8 cellular contexts compared by ENCODE assay signal in the genomic region with DNA sequence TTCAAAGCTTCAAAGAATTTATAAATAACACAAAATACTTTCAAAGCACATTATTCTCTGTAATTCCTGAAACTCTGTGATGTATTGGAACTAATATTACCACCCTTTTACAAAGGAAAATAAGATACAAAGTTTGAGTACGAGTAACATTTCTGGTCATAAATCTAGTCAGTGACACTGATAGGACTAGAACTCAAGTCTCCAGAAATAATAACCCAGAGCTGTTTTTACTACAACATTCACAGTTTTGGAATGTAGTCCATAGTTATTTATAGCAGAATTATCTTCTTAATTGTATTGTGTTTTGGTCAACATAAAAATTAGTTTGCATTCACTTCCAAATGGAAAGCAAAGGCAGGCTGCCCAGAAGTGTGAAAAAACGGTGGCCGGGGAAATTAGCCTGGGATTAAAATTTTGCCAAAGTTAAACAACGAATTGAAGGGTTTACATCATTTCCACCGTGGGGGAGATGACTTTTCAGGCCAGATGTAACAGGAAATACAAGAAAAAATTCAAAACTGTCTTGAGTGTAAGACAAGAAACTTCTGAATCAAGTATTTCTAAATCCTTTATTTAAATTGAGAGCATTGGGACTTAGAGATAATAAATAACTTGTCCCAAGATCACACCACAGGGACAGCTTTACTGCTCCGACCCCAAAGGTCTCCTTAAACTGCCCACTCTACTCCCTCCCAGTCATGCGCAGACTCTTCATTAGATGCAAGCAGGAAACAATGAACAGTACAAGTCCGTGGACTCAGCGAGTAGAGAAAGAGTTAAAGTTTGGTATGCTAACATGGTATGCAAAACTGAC.
DNase-seq lines count a peak whose midpoint lies in the region; ATAC-seq and TF ChIP-seq lines count a peak whose summit lies in the region.

No MANE protein-coding gene starts in this region.

- H3K27ac Mint-ChIP-seq in chondrocyte (ENCODE audit: unreplicated experiment) (peak overlapping the region; percentile 99), mesothelial cell of epicardium (peak overlapping the region; percentile 99)

- H3K27me3 Mint-ChIP-seq in chondrocyte (ENCODE audit: low read depth) (no peaks in the 10 kb centered on the region), mesothelial cell of epicardium (ENCODE audit: low read depth) (no peaks in the 10 kb centered on the region)

- H3K4me3 Mint-ChIP-seq in chondrocyte (ENCODE audit: unreplicated experiment) = peak overlapping the region; percentile 91
- peak overlapping the region; percentile 88 for H3K4me3 Mint-ChIP-seq in mesothelial cell of epicardium

- no peak for DNase-seq in DND-41
- DNase-seq in M059J (ENCODE audit: low read depth) = peak; percentile 43
- DNase-seq in chondrocyte (ENCODE audit: low spot score) = no peak
- no peak for DNase-seq in mesothelial cell of epicardium (ENCODE audit: low spot score in 2 of 2, unreplicated experiment in 2 of 2)
- no peak for DNase-seq in GDM1 (lab: John Stamatoyannopoulos, UW)
- no peak for DNase-seq in stimulated activated CD4-positive, alpha-beta T cell treated with anti-CD3 and anti-CD28 coated beads, Interleukin-4, amount 100 ng/mL, for 24 hours
- DNase-seq in NCI-H1930 (lab: John Stamatoyannopoulos, UW) = no peak

- no peaks in the 10 kb centered on the region for H3K9me3 ChIP-seq in DND-41 (ENCODE audit: insufficient read depth, low read length, severe bottlenecking)

- no peak overlapping the region for H3K27ac ChIP-seq in DND-41 (ENCODE audit: low read length)

- H3K4me1 Mint-ChIP-seq in chondrocyte (ENCODE audit: low read depth) (peaks cover 53% of the 10 kb centered on the region), mesothelial cell of epicardium (peaks cover 46% of the 10 kb centered on the region)

- H3K9ac ChIP-seq in DND-41 (ENCODE audit: low read depth, low read length) = peak overlapping the region; percentile 58; the same call in 1 of the 2 replicates

- peaks cover 28% of the 10 kb centered on the region for H3K4me1 ChIP-seq in DND-41 (ENCODE audit: insufficient read depth, low read length)

- no peak for ATAC-seq in DND-41 (ENCODE audit: insufficient read depth, low read depth)
- ATAC-seq in GM21515 (IDR thresholded peaks at IDR 0.05; ENCODE audit: unreplicated experiment) = peak; percentile 22

- no peaks in the 10 kb centered on the region for H3K36me3 Mint-ChIP-seq in chondrocyte (ENCODE audit: low read depth)
- H3K36me3 Mint-ChIP-seq in mesothelial cell of epicardium = no peaks in the 10 kb centered on the region

- H3K36me3 ChIP-seq in DND-41 (ENCODE audit: insufficient read depth, low read length) = no peaks in the 10 kb centered on the region

- peak overlapping the region; percentile 96 for H3K4me2 ChIP-seq in DND-41 (ENCODE audit: insufficient read depth, low read length)

- no peaks in the 10 kb centered on the region for H3K79me2 ChIP-seq in DND-41 (ENCODE audit: insufficient read depth, low read length)

- peaks cover 58% of the 10 kb centered on the region for H3K27me3 ChIP-seq in DND-41 (ENCODE audit: insufficient read depth, low read length, poor library complexity)

- H4K20me1 ChIP-seq in DND-41 (ENCODE audit: insufficient read depth, low read length) = 0 out of 2 replicates have a peak, but pooled peaks cover 4% of the 10 kb centered on the region

- TF ChIP-seq CTCF in DND-41 (IDR thresholded peaks at IDR 0.05; ENCODE audit: borderline replicate concordance, extremely low read depth, low read length, poor library complexity, severe bottlenecking) (no peak), chondrocyte (IDR thresholded peaks at IDR 0.05) (no peak), mesothelial cell of epicardium (IDR thresholded peaks at IDR 0.05; ENCODE audit: unreplicated experiment) (no peak)

- no peaks in the 10 kb centered on the region for H3K9me3 Mint-ChIP-seq in chondrocyte (ENCODE audit: low read depth)
- H3K9me3 Mint-ChIP-seq in mesothelial cell of epicardium = no peaks in the 10 kb centered on the region

- peak overlapping the region in 1 of 2 experiments; percentile 69; a peak in 2 of 4 replicates for H3K4me3 ChIP-seq in DND-41 (ENCODE audit: low read depth in 1 of 2, low read length in 2 of 2)

- H2AFZ ChIP-seq in DND-41 (ENCODE audit: low read depth, low read length) = 0 out of 2 replicates have a peak overlapping the region, but pooled peaks have one; percentile 27
